Comparison of ENCODE assay signal across 26 cellular contexts in genomic region chr13:23631676-23632622, GRCh38.
DNase-seq lines count a peak whose midpoint lies in the region; ATAC-seq, FAIRE-seq and TF ChIP-seq lines count a peak whose summit lies in the region.
"Had no signal": no experiment of that assay in that cellular context is flagged by ENCODE, and none has a peak within 500 bp of the region (broad histone marks: within the 10 kb centered on the region; RNA-seq: fewer than 3 reads in every experiment).

No MANE protein-coding gene starts in this region.

- H3K27me3 ChIP-seq in left ventricle myocardium inferior (ENCODE audit: low read depth) (no peaks in the 10 kb centered on the region), WERI-Rb-1 (ENCODE audit: insufficient read depth, low read depth, severe bottlenecking) (no peaks in the 10 kb centered on the region), smooth muscle cell (ENCODE audit: low read depth) (no peaks in the 10 kb centered on the region)
- H3K27me3 ChIP-seq: BLaER1 treated with 17β-estradiol and CSF1 and Interleukin-3, amounts not matched to agents 10 nM and 100 nM; body of pancreas; colonic mucosa; heart left ventricle; pancreas had no signal

- 27% methylated on average over 3 of the region's 3 CpGs for WGBS in smooth muscle cell (ENCODE audit: low lambda C conversion rate)

- no peaks in the 10 kb centered on the region for H4K20me1 ChIP-seq in smooth muscle cell (ENCODE audit: low read depth)
- H4K20me1 ChIP-seq: BLaER1 treated with 17β-estradiol and CSF1 and Interleukin-3, amounts not matched to agents 10 nM and 100 nM had no signal

- H3K9ac ChIP-seq in smooth muscle cell (ENCODE audit: low read depth): no peak overlapping the region
- H3K9ac ChIP-seq: BLaER1 treated with 17β-estradiol and CSF1 and Interleukin-3, amounts not matched to agents 10 nM and 100 nM had no signal

- no peaks in the 10 kb centered on the region for H3F3A ChIP-seq in smooth muscle cell (ENCODE audit: low read depth)

- H3K36me3 ChIP-seq in left ventricle myocardium inferior (peaks cover 9% of the 10 kb centered on the region), WERI-Rb-1 (no peaks in the 10 kb centered on the region; the same call in 1 of the 2 replicates), smooth muscle cell (ENCODE audit: low read depth) (no peaks in the 10 kb centered on the region)
- H3K36me3 ChIP-seq: BLaER1 treated with 17β-estradiol and CSF1 and Interleukin-3, amounts not matched to agents 10 nM and 100 nM; colonic mucosa; lower lobe of right lung; pancreas; thoracic aorta had no signal

- intact Hi-C loops in left ventricle myocardium inferior (cut with micrococcal nuclease) (no loop called here), left cardiac atrium (cut with DNase I) (no loop called here), sciatic nerve (cut with DNase I) (no loop called here)

- H2AFZ ChIP-seq in smooth muscle cell (ENCODE audit: low read depth): peak overlapping the region; percentile 53

- TF ChIP-seq CTCF in left ventricle myocardium inferior (IDR thresholded peaks at IDR 0.05; ENCODE audit: borderline replicate concordance): no peak
- no peak for TF ChIP-seq CTCF in WERI-Rb-1 (IDR thresholded peaks at IDR 0.05; ENCODE audit: low read depth, low read length)
- no peak for TF ChIP-seq CTCF in smooth muscle cell (IDR thresholded peaks at IDR 0.05; ENCODE audit: borderline replicate concordance, insufficient read depth, poor library complexity, severe bottlenecking)

- no peak for FAIRE-seq in GM19239 (lab: Jason Lieb, UNC)
- FAIRE-seq: endometrium, GM18507, pancreas had no signal

- DNase-seq in left ventricle myocardium inferior (no peak), left cardiac atrium (no peak), WERI-Rb-1 (no peak), islet precursor cell (peak; percentile 74), smooth muscle cell (lab: John Stamatoyannopoulos, UW; ENCODE audit: unreplicated experiment) (no peak), GM19239 (ENCODE audit: insufficient read length, low spot score) (no peak), SKM-1 treated with dmso at 0.1 percent for 144 hours (lab: John Stamatoyannopoulos, UW; ENCODE audit: unreplicated experiment) (no peak), sciatic nerve (ENCODE audit: low spot score) (no peak)
- DNase-seq: ACHN; activated CD4-positive, alpha-beta T cell treated with anti-CD3 and anti-CD28 coated beads, Interleukin-2, amount 50 U/mL, for 1 hour; activated effector memory CD4-positive, alpha-beta T cell treated with Interleukin-2 at 50 U/mL for 16 hours; body of pancreas; Calu3; colonic mucosa; EL; heart left ventricle; lower lobe of right lung; NCI-H187; NCI-H446; pancreas; stimulated activated CD4-positive, alpha-beta T cell treated with anti-CD3 and anti-CD28 coated beads, Interleukin-1b, Interleukin-23, amount 100 ng/mL, for 48 hours had no signal

- H3K79me2 ChIP-seq in smooth muscle cell (ENCODE audit: low read depth): peaks cover 4% of the 10 kb centered on the region

- ATAC-seq in left cardiac atrium: no peak
- no peak for ATAC-seq in sciatic nerve
- ATAC-seq: body of pancreas; heart left ventricle; pancreas; stimulated activated memory B cell treated with anti-CD40 and anti-IgM and Interleukin-4, amounts not matched to agents 10 μg/mL and 1 μg/mL and 100 μg/mL, for 72 hours had no signal

- H3K4me3 ChIP-seq in left ventricle myocardium inferior (no peak overlapping the region), WERI-Rb-1 (ENCODE audit: low read depth, low read length) (no peak overlapping the region), smooth muscle cell (no peak overlapping the region)
- H3K4me3 ChIP-seq: BLaER1 treated with 17β-estradiol and CSF1 and Interleukin-3, amounts not matched to agents 10 nM and 100 nM; body of pancreas; colonic mucosa; heart left ventricle; lower lobe of right lung; pancreas; thoracic aorta had no signal

- H3K4me1 ChIP-seq in left ventricle myocardium inferior (peaks cover 62% of the 10 kb centered on the region), smooth muscle cell (ENCODE audit: low read depth) (peaks cover 57% of the 10 kb centered on the region)
- H3K4me1 ChIP-seq: colonic mucosa had no signal

- H3K4me2 ChIP-seq in smooth muscle cell: peak overlapping the region; percentile 46
- H3K4me2 ChIP-seq: BLaER1 treated with 17β-estradiol and CSF1 and Interleukin-3, amounts not matched to agents 10 nM and 100 nM had no signal

- H3K9me3 ChIP-seq in left ventricle myocardium inferior (replicated peaks) (no peaks in the 10 kb centered on the region), WERI-Rb-1 (ENCODE audit: severe bottlenecking) (no peaks in the 10 kb centered on the region), smooth muscle cell (replicated peaks; ENCODE audit: low read depth) (no peaks in the 10 kb centered on the region)
- H3K9me3 ChIP-seq: BLaER1 treated with 17β-estradiol and CSF1 and Interleukin-3, amounts not matched to agents 10 nM and 100 nM; body of pancreas; colonic mucosa; heart left ventricle; lower lobe of right lung; pancreas; thoracic aorta had no signal

- H3K27ac ChIP-seq in left ventricle myocardium inferior (replicated peaks) (peak overlapping the region; percentile 75), WERI-Rb-1 (peak overlapping the region; percentile 83), smooth muscle cell (ENCODE audit: low read depth) (peak overlapping the region; percentile 31)
- H3K27ac ChIP-seq: BLaER1 treated with 17β-estradiol and CSF1 and Interleukin-3, amounts not matched to agents 10 nM and 100 nM; colonic mucosa; heart left ventricle; lower lobe of right lung; thoracic aorta had no signal

Comparison
In these comparisons a context has a peak if more than half of its experiments do, and no peak if none do; other contexts are left out.
1. H3K27ac ChIP-seq: peak in every context shown above with its lines; median percentile 83 in WERI-Rb-1; 75 in left ventricle myocardium inferior; 31 in smooth muscle cell.